ENCODE assay signal across 8 cellular contexts in genomic region chr5:76714771-76715483, GRCh38.
DNase-seq lines count a peak whose midpoint lies in the region; ATAC-seq, FAIRE-seq and TF ChIP-seq lines count a peak whose summit lies in the region.

No MANE protein-coding gene starts in this region.

- peak; percentile 7 to 27 for DNase-seq in activated CD4-positive, alpha-beta T cell treated with anti-CD3 and anti-CD28 coated beads, Interleukin-2, amount 50 U/mL, for 48 hours
- no peak for DNase-seq in activated CD4-positive, alpha-beta T cell treated with anti-CD3 and anti-CD28 coated beads for 1 hour
- DNase-seq in T-helper 2 cell treated with Interferon-gamma antibody and Interleukin-4, amounts not matched to agents 5 μg/mL and 100 μg/mL, for 36 hours (ENCODE audit: low spot score), result no peak
- DNase-seq in erythroblast (lab: John Stamatoyannopoulos, UW), result peak; percentile 24 to 33
- peak; percentile 51 for DNase-seq in nephron progenitor cell
- DNase-seq in D721Med (ENCODE audit: insufficient read length, low spot score), result no peak

- H3K27me3 Mint-ChIP-seq in T-helper 2 cell treated with Interferon-gamma antibody and Interleukin-4, amounts not matched to agents 5 μg/mL and 100 μg/mL, for 36 hours (ENCODE audit: low read depth), result peaks cover 28% of the 10 kb centered on the region
- H3K27me3 Mint-ChIP-seq in nephron progenitor cell (ENCODE audit: low read depth, poor library complexity), result peaks cover 54% of the 10 kb centered on the region

- peaks cover 31% of the 10 kb centered on the region for H3K4me1 Mint-ChIP-seq in T-helper 2 cell treated with Interferon-gamma antibody and Interleukin-4, amounts not matched to agents 5 μg/mL and 100 μg/mL, for 36 hours (ENCODE audit: low read depth)
- H3K4me1 Mint-ChIP-seq in nephron progenitor cell, result peaks cover 24% of the 10 kb centered on the region

- ATAC-seq in HG03159 (IDR thresholded peaks at IDR 0.05; ENCODE audit: unreplicated experiment), result no peak
- no peak for ATAC-seq in GM18858 (IDR thresholded peaks at IDR 0.05; ENCODE audit: unreplicated experiment)

- FAIRE-seq in D721Med (lab: Jason Lieb, UNC), result no peak

- TF ChIP-seq CTCF in nephron progenitor cell (IDR thresholded peaks at IDR 0.05) (no peak), D721Med (IDR thresholded peaks at IDR 0.05; ENCODE audit: insufficient read depth, missing control alignments) (no peak)

- no peak for TF ChIP-seq POLR2A in erythroblast (IDR thresholded peaks at IDR 0.05; ENCODE audit: low read length)

- H3K4me3 Mint-ChIP-seq in T-helper 2 cell treated with Interferon-gamma antibody and Interleukin-4, amounts not matched to agents 5 μg/mL and 100 μg/mL, for 36 hours, result peak overlapping the region; percentile 82
- H3K4me3 Mint-ChIP-seq in nephron progenitor cell, result peak overlapping the region; percentile 94

- peak overlapping the region; percentile 35 for H3K27ac Mint-ChIP-seq in T-helper 2 cell treated with Interferon-gamma antibody and Interleukin-4, amounts not matched to agents 5 μg/mL and 100 μg/mL, for 36 hours
- H3K27ac Mint-ChIP-seq in nephron progenitor cell, result no peak overlapping the region

- no peaks in the 10 kb centered on the region for H3K9me3 Mint-ChIP-seq in T-helper 2 cell treated with Interferon-gamma antibody and Interleukin-4, amounts not matched to agents 5 μg/mL and 100 μg/mL, for 36 hours
- H3K9me3 Mint-ChIP-seq in nephron progenitor cell, result peaks cover 7% of the 10 kb centered on the region

- H3K36me3 Mint-ChIP-seq in T-helper 2 cell treated with Interferon-gamma antibody and Interleukin-4, amounts not matched to agents 5 μg/mL and 100 μg/mL, for 36 hours (ENCODE audit: low read depth), result peaks cover 4% of the 10 kb centered on the region
- peaks cover 9% of the 10 kb centered on the region for H3K36me3 Mint-ChIP-seq in nephron progenitor cell (ENCODE audit: low read depth)

Comparison
In these comparisons a context has a peak if more than half of its experiments do, and no peak if none do; other contexts are left out.
1. DNase-seq: peak in activated CD4-positive, alpha-beta T cell treated with anti-CD3 and anti-CD28 coated beads, Interleukin-2, amount 50 U/mL, for 48 hours (2 of 2), erythroblast (2 of 2) and nephron progenitor cell (single experiment); none in activated CD4-positive, alpha-beta T cell treated with anti-CD3 and anti-CD28 coated beads for 1 hour (single experiment), T-helper 2 cell treated with Interferon-gamma antibody and Interleukin-4, amounts not matched to agents 5 μg/mL and 100 μg/mL, for 36 hours (single experiment) and D721Med (single experiment).